Comparison of ENCODE assay signal across 7 cellular contexts in genomic region chr10:50058727-50059126, GRCh38. TPM values are rescaled to one million over a fixed set of nuclear protein-coding genes. Genes with fewer than 3 reads are reported as not detected.
DNase-seq lines count a peak whose midpoint lies in the region; ATAC-seq, FAIRE-seq and TF ChIP-seq lines count a peak whose summit lies in the region.
"Not testable (repeated sequence)": the region's sequence is repeated elsewhere in the genome, so short reads cannot be mapped to it uniquely, and the experiment has no call there.

No MANE protein-coding gene starts in this region.

- not testable (repeated sequence) for H3K9me3 ChIP-seq in right atrium auricular region; mucosa of descending colon; small intestine (ENCODE audit: control insufficient read depth, low read depth)

- ATAC-seq in left colon (peak; percentile 94), mucosa of descending colon (peak; percentile 90)

- not testable (repeated sequence) for H3K4me3 ChIP-seq in right atrium auricular region; mucosa of descending colon; small intestine (ENCODE audit: low read depth in 1 of 2, low read length in 2 of 2)

- H3K4me1 ChIP-seq in right atrium auricular region; mucosa of descending colon (ENCODE audit: low read depth); small intestine (ENCODE audit: control insufficient read depth in 2 of 2, insufficient read depth in 1 of 2, low read depth in 1 of 2, low read length in 1 of 2): not testable (repeated sequence)

- H3K27me3 ChIP-seq in right atrium auricular region; small intestine (ENCODE audit: control insufficient read depth in 2 of 2, insufficient read depth in 2 of 2, low read length in 2 of 2): not testable (repeated sequence)

- peak; percentile 9 for DNase-seq in LoVo (ENCODE audit: low spot score)
- peak; percentile 11 for DNase-seq in NCI-H2227 (lab: John Stamatoyannopoulos, UW; ENCODE audit: unreplicated experiment)
- DNase-seq in NCI-H2227 treated with DMSO at 0.1 percent for 48 hours (lab: John Stamatoyannopoulos, UW) = peak; percentile 49
- DNase-seq in right atrium auricular region (ENCODE audit: low spot score); left colon: not testable (repeated sequence)
- peak in 1 of 3 donors; percentile 13 for DNase-seq in mucosa of descending colon
- DNase-seq in small intestine = peak; percentile 75

- not testable (repeated sequence) for H3K36me3 ChIP-seq in right atrium auricular region; mucosa of descending colon (ENCODE audit: low read depth); small intestine (ENCODE audit: control insufficient read depth in 2 of 2, insufficient read depth in 2 of 2, low read length in 2 of 2)

- peak; percentile 80 for FAIRE-seq in small intestine (lab: Jason Lieb, UNC)

- 13 to 64% (median 21%) methylated on average over 1 of the region's 1 CpG for WGBS in small intestine, 3 donors

- H3K27ac ChIP-seq in right atrium auricular region = peak overlapping the region; percentile 8 to 72
- H3K27ac ChIP-seq in small intestine (ENCODE audit: low read depth in 1 of 2, low read length in 1 of 2) = not testable (repeated sequence)

- not testable (repeated sequence) for TF ChIP-seq CTCF in right atrium auricular region (IDR thresholded peaks at IDR 0.05); mucosa of descending colon (IDR thresholded peaks at IDR 0.05)

- intact Hi-C loops in left colon (cut with DNase I, micrococcal nuclease); mucosa of descending colon (cut with DNase I, micrococcal nuclease): not testable (repeated sequence)

RNA-seq across cellular contexts. Expression of gene WASHC2A, which starts 9.0 kb away (rescaled TPM):
- 100 to 1,000 TPM in 1 of 2 donors, 10 to 100 TPM in 1; 78.9 to 183 TPM for total RNA-seq in right atrium auricular region
- 10 to 100 TPM; 67.3 to 75.5 TPM for total RNA-seq in left colon
- total RNA-seq in mucosa of descending colon = 10 to 100 TPM; 54.0 to 79.3 (median 62.7) TPM
- 10 to 100 TPM; 15.1 to 20.4 (median 20.2) TPM for polyA plus RNA-seq in small intestine
